10 cellular contexts compared by ENCODE assay signal in genomic region chr7:28151965-28152364, GRCh38. TPM values are rescaled to one million over a fixed set of nuclear protein-coding genes. Genes with fewer than 3 reads are reported as not detected.
DNase-seq lines count a peak whose midpoint lies in the region; ATAC-seq, FAIRE-seq and TF ChIP-seq lines count a peak whose summit lies in the region.
"Had no signal": no experiment of that assay in that cellular context is flagged by ENCODE, and none has a peak within 500 bp of the region (broad histone marks: within the 10 kb centered on the region; RNA-seq: fewer than 3 reads in every experiment).

No MANE protein-coding gene starts in this region.

- H3K36me3 ChIP-seq in SJSA1 = no peaks in the 10 kb centered on the region
- H3K36me3 ChIP-seq in esophagus squamous epithelium = no peaks in the 10 kb centered on the region

- H3K9me3 Mint-ChIP-seq in Calu3 (ENCODE audit: low read depth, unreplicated experiment) = no peaks in the 10 kb centered on the region

- CTCF ChIA-PET in Calu3 (lab: Charles Lee) = no interaction called here

- BruUV-seq in Calu3 (replicated peaks; lab: Mats Ljungman, UMichigan) = no TSS peak

- no peaks in the 10 kb centered on the region for H3K27me3 Mint-ChIP-seq in Calu3 (ENCODE audit: unreplicated experiment)

- no peak for DNase-seq in Calu3
- no peak for DNase-seq in SJSA1 (ENCODE audit: low read depth in 1 of 2, low spot score in 2 of 2)
- DNase-seq in foreskin keratinocyte = peak; percentile 46 to 69
- DNase-seq in MV-4-11 (lab: John Stamatoyannopoulos, UW) = no peak
- no peak for DNase-seq in esophagus squamous epithelium (lab: John Stamatoyannopoulos, UW)
- DNase-seq in frontal cortex (ENCODE audit: low spot score in 2 of 2) = no peak
- DNase-seq: activated CD8-positive, alpha-beta memory T cell treated with anti-CD3 and anti-CD28 coated beads for 24 hours; NCI-H226 had no signal

- peak overlapping the region; percentile 2 for H3K27ac Mint-ChIP-seq in Calu3 (ENCODE audit: unreplicated experiment)

- intact Hi-C loops in Calu3 (cut with micrococcal nuclease; ENCODE audit: unreplicated experiment) = no loop called here
- intact Hi-C loops in esophagus squamous epithelium (cut with DNase I) = no loop called here

- WGBS in esophagus squamous epithelium, 2 donors = 68 to 85% methylated on average over 4 of the region's 4 CpGs

- H3K27me3 ChIP-seq in SJSA1 (replicated peaks) = no peaks in the 10 kb centered on the region
- no peaks in the 10 kb centered on the region for H3K27me3 ChIP-seq in foreskin keratinocyte
- H3K27me3 ChIP-seq in esophagus squamous epithelium = no peaks in the 10 kb centered on the region

- no peak for FAIRE-seq in frontal cortex (lab: Jason Lieb, UNC)

- H3K9me3 ChIP-seq in SJSA1 (replicated peaks) = no peaks in the 10 kb centered on the region
- H3K9me3 ChIP-seq in esophagus squamous epithelium = no peaks in the 10 kb centered on the region

- peak; percentile 29 for ATAC-seq in GM21529 (IDR thresholded peaks at IDR 0.05; ENCODE audit: unreplicated experiment)
- ATAC-seq in foreskin keratinocyte = peak; percentile 19
- ATAC-seq in GM18907 (IDR thresholded peaks at IDR 0.05; ENCODE audit: unreplicated experiment) = no peak

- H3K4me1 Mint-ChIP-seq in Calu3 (ENCODE audit: low read depth, unreplicated experiment) = peaks cover 64% of the 10 kb centered on the region

- no peak for TF ChIP-seq POLR2A in esophagus squamous epithelium (IDR thresholded peaks at IDR 0.05)

- TF ChIP-seq CTCF in Calu3 (IDR thresholded peaks at IDR 0.05; ENCODE audit: unreplicated experiment) = no peak
- no peak for TF ChIP-seq CTCF in foreskin keratinocyte (conservative IDR thresholded peaks at IDR 0.05)
- no peak for TF ChIP-seq CTCF in esophagus squamous epithelium (IDR thresholded peaks at IDR 0.05)

- H3K27ac ChIP-seq in SJSA1 (0 out of 2 replicates have a peak overlapping the region, but pooled peaks have one; percentile 2), foreskin keratinocyte (no peak overlapping the region), esophagus squamous epithelium (no peak overlapping the region)

- no peak overlapping the region for H3K4me3 Mint-ChIP-seq in Calu3 (ENCODE audit: low read depth, unreplicated experiment)

- peaks cover 5% of the 10 kb centered on the region for H3K36me3 Mint-ChIP-seq in Calu3 (ENCODE audit: insufficient read depth, unreplicated experiment)

- peaks cover 40% of the 10 kb centered on the region for H3K4me1 ChIP-seq in SJSA1 (replicated peaks)
- H3K4me1 ChIP-seq in foreskin keratinocyte = peaks cover 13% of the 10 kb centered on the region
- H3K4me1 ChIP-seq in esophagus squamous epithelium = peaks cover 6 to 31% (median 22%) of the 10 kb centered on the region in 3 donors

- H3K4me3 ChIP-seq in SJSA1 = no peak overlapping the region
- H3K4me3 ChIP-seq in esophagus squamous epithelium = no peak overlapping the region

RNA-seq across cellular contexts. Expression of gene JAZF1, which starts 28.6 kb away (rescaled TPM):
- 8.6 and 10.7 TPM in 2 replicates for total RNA-seq in Calu3 (2022)
- total RNA-seq in SJSA1 (2014; rRNA removed; shearing (Covaris generic)) = 21.2 and 36.6 TPM in 2 replicates
- 3.0 and 3.9 TPM in 2 replicates for total RNA-seq in foreskin keratinocyte
- polyA plus RNA-seq in foreskin keratinocyte = 2.6 and 2.7 TPM in 2 replicates
- total RNA-seq in esophagus squamous epithelium = 1 to 10 TPM; 1.3 to 8.6 (median 2.0) TPM
- total RNA-seq in frontal cortex = 39.5 TPM

Comparison
In these comparisons a context has a peak if more than half of its experiments do, and no peak if none do; other contexts are left out.
1. DNase-seq: peak in foreskin keratinocyte (2 of 2); none in Calu3 (single experiment), SJSA1 (0 of 2), MV-4-11 (single experiment), esophagus squamous epithelium (single experiment) and frontal cortex (0 of 2).